8 cellular contexts compared by ENCODE assay signal in the genomic region with DNA sequence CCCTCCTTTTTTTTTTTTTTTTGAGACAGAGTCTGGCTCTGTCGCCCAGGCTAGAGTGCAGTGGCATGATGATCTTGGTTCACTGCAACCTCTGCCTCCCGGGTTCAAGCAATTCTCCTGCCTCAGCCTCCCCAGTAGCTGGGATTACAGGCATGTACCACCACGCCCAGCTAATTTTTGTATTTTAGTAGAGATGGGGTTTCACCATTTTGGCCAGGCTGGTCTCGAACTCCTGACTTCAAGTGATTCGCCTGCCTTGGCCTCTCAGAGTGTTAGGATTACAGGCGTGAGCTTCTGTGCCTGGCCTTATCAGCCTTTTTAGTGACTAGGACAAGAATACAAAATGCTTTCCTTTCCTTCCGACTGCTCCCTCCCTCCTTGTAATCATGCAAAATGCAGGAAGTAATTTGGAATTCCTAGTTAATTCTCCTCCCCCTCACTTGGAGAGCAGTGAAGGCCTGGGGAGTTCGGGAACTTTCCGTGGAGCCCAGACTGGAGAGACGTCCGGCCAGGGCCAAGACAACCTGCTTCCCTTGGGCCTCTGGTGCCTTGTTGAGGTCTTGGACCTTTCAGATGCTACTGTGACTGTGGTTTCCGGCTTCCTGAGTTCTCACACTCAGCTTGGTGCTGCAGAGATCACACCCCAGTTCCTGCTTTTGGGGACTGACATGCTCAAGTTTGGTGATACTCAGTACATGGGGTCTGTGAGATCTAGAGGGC. TPM values are rescaled to one million over a fixed set of nuclear protein-coding genes. Genes with fewer than 3 reads are reported as not detected.
DNase-seq lines count a peak whose midpoint lies in the region; ATAC-seq and TF ChIP-seq lines count a peak whose summit lies in the region.
"Not testable (repeated sequence)": the region's sequence is repeated elsewhere in the genome, so short reads cannot be mapped to it uniquely, and the experiment has no call there.

No MANE protein-coding gene starts in this region.

- H3K27me3 ChIP-seq in mammary epithelial cell (ENCODE audit: insufficient read depth, low read length); psoas muscle (ENCODE audit: insufficient read depth in 3 of 3, low read length in 2 of 3): not testable (repeated sequence)
- H3K27me3 ChIP-seq in iPS-20b (ENCODE audit: insufficient read depth, low read length) = peaks cover 11% of the 10 kb centered on the region

- H3K4me1 ChIP-seq in mammary epithelial cell (ENCODE audit: insufficient read depth, low read length) = peaks cover 18% of the 10 kb centered on the region
- peaks cover 14% of the 10 kb centered on the region; the same call in 1 of the 2 replicates for H3K4me1 ChIP-seq in iPS-20b (ENCODE audit: insufficient read depth, low read length)
- peaks cover 27% of the 10 kb centered on the region for H3K4me1 ChIP-seq in psoas muscle

- dilution Hi-C loops in mammary epithelial cell (cut with HindIII; ENCODE audit: low sequenced_read_pairs) = not testable (repeated sequence)

- CTCF ChIA-PET in mammary epithelial cell (lab: Charles Lee; ENCODE audit: low non-redundant PET) = not testable (repeated sequence)

- ATAC-seq in HG02610 (IDR thresholded peaks at IDR 0.05; ENCODE audit: unreplicated experiment) = peak; percentile 51
- not testable (repeated sequence) for ATAC-seq in psoas muscle

- in situ Hi-C loops in GM13977 (cut with MboI; ENCODE audit: low pct_unique_long_range_greater_than_20kb, low sequenced_read_pairs, unreplicated experiment); mammary epithelial cell (cut with MboI; ENCODE audit: low sequenced_read_pairs in 2 of 2): not testable (repeated sequence)

- not testable (repeated sequence) for H3K36me3 ChIP-seq in mammary epithelial cell (ENCODE audit: insufficient read depth, low read length); iPS-20b (ENCODE audit: insufficient read depth, low read depth, low read length); psoas muscle (ENCODE audit: insufficient read depth in 1 of 2, low read depth in 1 of 2)

- peak overlapping the region; percentile 86 for H2AFZ ChIP-seq in mammary epithelial cell (ENCODE audit: low read depth, low read length)

- H3K79me2 ChIP-seq in mammary epithelial cell (ENCODE audit: insufficient read depth, low read length) = not testable (repeated sequence)

- not testable (repeated sequence) for TF ChIP-seq CTCF in GM13977 (IDR thresholded peaks at IDR 0.05; ENCODE audit: extremely low read depth, insufficient read depth, missing control alignments); mammary epithelial cell (conservative IDR thresholded peaks at IDR 0.05 in 1 of 2, IDR thresholded peaks at IDR 0.05 in 1 of 2; ENCODE audit: extremely low read depth in 1 of 2, insufficient read depth in 1 of 2, low read depth in 1 of 2, low read length in 2 of 2); psoas muscle (IDR thresholded peaks at IDR 0.05)

- H3K4me3 ChIP-seq in mammary epithelial cell (replicated peaks in 1 of 3; ENCODE audit: insufficient read depth in 1 of 3, low read depth in 2 of 3, low read length in 3 of 3); iPS-20b (ENCODE audit: low read length); psoas muscle: not testable (repeated sequence)

- not testable (repeated sequence) for H4K20me1 ChIP-seq in mammary epithelial cell (ENCODE audit: insufficient read depth, low read length)

- not testable (repeated sequence) for BruUV-seq in mammary epithelial cell (replicated peaks; lab: Mats Ljungman, UMichigan)

- intact Hi-C loops in mammary epithelial cell (cut with micrococcal nuclease) (loop anchor here (2.0 kb wide), 1 partner anchor 15 kb away; no protein-coding TSS in a partner anchor), psoas muscle (cut with DNase I) (loop anchor here in 1 of 2 donors (1.0 kb wide), 1 partner anchor 26 kb away; the partner anchor contains the start of gene RBM39)

- H3K9me3 ChIP-seq in mammary epithelial cell (replicated peaks; ENCODE audit: insufficient read depth, low read length); iPS-20b (ENCODE audit: insufficient read depth, low read depth, low read length); psoas muscle: not testable (repeated sequence)

- not testable (repeated sequence) for H3K4me2 ChIP-seq in mammary epithelial cell (ENCODE audit: insufficient read depth, low read depth, low read length)

- peak; percentile 82 for DNase-seq in GM13977 (ENCODE audit: low spot score)
- peak; percentile 91 for DNase-seq in MV-4-11 (lab: John Stamatoyannopoulos, UW)
- DNase-seq in activated CD4-positive, alpha-beta T cell treated with anti-CD3 and anti-CD28 coated beads, Interleukin-2, amount 50 U/mL, for 48 hours = peak; percentile 52 to 59
- DNase-seq in mammary epithelial cell = not testable (repeated sequence)
- peak; percentile 54 to 77 for DNase-seq in psoas muscle
- DNase-seq in substantia nigra (lab: John Stamatoyannopoulos, UW) = peak in 41 of 49 donors; percentile 3 to 62 (median 30)

- H3K9ac ChIP-seq in mammary epithelial cell (ENCODE audit: insufficient read depth, low read length) (peak overlapping the region; percentile 9), iPS-20b (ENCODE audit: low read depth, low read length) (peak overlapping the region; percentile 18; the same call in 1 of the 2 replicates)

- H3K27ac ChIP-seq in mammary epithelial cell (ENCODE audit: insufficient read depth, low read depth, low read length) (peak overlapping the region; percentile 90), psoas muscle (peak overlapping the region; percentile 96), substantia nigra (ENCODE audit: low read depth, low read length, poor library complexity, severe bottlenecking) (peak overlapping the region; percentile 87)
- H3K27ac ChIP-seq in iPS-20b (ENCODE audit: low read length) = not testable (repeated sequence)

- WGBS in mammary epithelial cell (ENCODE audit: low coverage, missing lambda C conversion rate) = 42% methylated on average over 11 of the region's 12 CpGs
- 62 to 68% (median 67%) methylated on average over 12 of the region's 12 CpGs for WGBS in psoas muscle, 3 donors

RNA-seq across cellular contexts. Expression of gene PHF20, which starts 4.0 kb away (rescaled TPM):
- total RNA-seq in mammary epithelial cell (10 to 100 TPM; 24.0 to 39.7 TPM), psoas muscle (10 to 100 TPM; 57.7 to 97.9 (median 68.4) TPM)
- polyA plus RNA-seq in mammary epithelial cell (19.5 TPM), psoas muscle (10 to 100 TPM; 32.1 to 95.7 (median 58.6) TPM)
- 24.9 TPM for polyA minus RNA-seq in mammary epithelial cell

RNA-seq across cellular contexts. Expression of gene RBM39, which starts 25.8 kb away (rescaled TPM):
- 100 to 1,000 TPM; 188 to 283 TPM for total RNA-seq in mammary epithelial cell
- 27.2 TPM for polyA plus RNA-seq in mammary epithelial cell
- polyA minus RNA-seq in mammary epithelial cell = 272 TPM
- 100 to 1,000 TPM in 3 of 4 donors, 10 to 100 TPM in 1; 93.0 to 171 (median 139) TPM for total RNA-seq in psoas muscle
- 100 to 1,000 TPM; 115 to 151 (median 123) TPM for polyA plus RNA-seq in psoas muscle
